Comparison of ENCODE assay signal across 14 cellular contexts in the genomic region with DNA sequence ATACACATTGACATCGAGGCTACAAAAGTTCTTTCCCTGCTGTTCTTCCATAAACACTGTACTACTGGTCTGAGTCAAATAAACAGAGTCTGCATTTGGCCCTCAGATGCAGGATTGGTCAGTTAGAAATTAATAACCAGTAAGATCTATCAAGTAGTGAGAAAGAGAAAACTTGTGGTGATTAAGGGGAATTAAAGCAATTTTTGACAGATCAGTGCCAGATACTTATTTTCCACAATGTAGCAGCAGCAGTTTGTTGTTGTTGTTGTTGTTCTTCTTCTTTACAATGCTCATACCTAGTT.
DNase-seq lines count a peak whose midpoint lies in the region; ATAC-seq and TF ChIP-seq lines count a peak whose summit lies in the region.
"Had no signal": no experiment of that assay in that cellular context is flagged by ENCODE, and none has a peak within 500 bp of the region (broad histone marks: within the 10 kb centered on the region; RNA-seq: fewer than 3 reads in every experiment).

No MANE protein-coding gene starts in this region.

- H3K36me3 ChIP-seq in cardiac muscle cell (no peaks in the 10 kb centered on the region), thymus (ENCODE audit: control insufficient read depth, insufficient read depth) (no peaks in the 10 kb centered on the region)
- H3K36me3 ChIP-seq: upper lobe of left lung had no signal

- intact Hi-C loops in left ventricle myocardium superior (cut with micrococcal nuclease), result no loop called here

- H3K9me3 Mint-ChIP-seq in immature natural killer cell, result no peaks in the 10 kb centered on the region

- CTCF ChIA-PET in RWPE1 (lab: Yijun Ruan, JAX), result no interaction called here

- H3K27me3 Mint-ChIP-seq in immature natural killer cell (ENCODE audit: low read depth in 3 of 3), result no peaks in the 10 kb centered on the region

- 63% methylated on average over 1 of the region's 1 CpG for WGBS in thymus

- peak overlapping the region; percentile 73 to 86 (median 81) for H3K4me3 Mint-ChIP-seq in immature natural killer cell

- no peak for DNase-seq in cardiac muscle cell (ENCODE audit: low read depth in 1 of 2, low spot score in 1 of 2)
- DNase-seq in left ventricle myocardium superior, result no peak
- no peak for DNase-seq in RWPE1 (ENCODE audit: low spot score)
- DNase-seq in immature natural killer cell, result no peak
- DNase-seq in ureter (ENCODE audit: low spot score), result no peak
- DNase-seq: activated CD4-positive, alpha-beta T cell treated with anti-CD3 and anti-CD28 coated beads for 1 hour; midbrain; stimulated activated CD4-positive, alpha-beta T cell treated with anti-CD3 and anti-CD28 coated beads, Interleukin-1b, Interleukin-23, amount 100 ng/mL, for 48 hours had no signal

- H3K4me3 ChIP-seq in cardiac muscle cell (no peak overlapping the region), thymus (ENCODE audit: low read length) (peak overlapping the region; percentile 22)

- ATAC-seq in left ventricle myocardium superior (no peak), HG03520 (IDR thresholded peaks at IDR 0.05; ENCODE audit: unreplicated experiment) (no peak), GM21825 (IDR thresholded peaks at IDR 0.05; ENCODE audit: unreplicated experiment) (no peak)
- ATAC-seq: Panc1 had no signal

- H3K27ac Mint-ChIP-seq in immature natural killer cell, result peak overlapping the region in 5 of 6 donors; percentile 22 to 88 (median 75)

- H3K27me3 ChIP-seq in cardiac muscle cell (no peaks in the 10 kb centered on the region), thymus (ENCODE audit: control insufficient read depth, insufficient read depth) (no peaks in the 10 kb centered on the region)
- H3K27me3 ChIP-seq: foreskin keratinocyte, upper lobe of left lung had no signal

- peaks cover 71 to 96% of the 10 kb centered on the region in 2 donors for H3K4me1 Mint-ChIP-seq in immature natural killer cell

- no peaks in the 10 kb centered on the region for H3K9me3 ChIP-seq in cardiac muscle cell (ENCODE audit: low read depth)
- no peaks in the 10 kb centered on the region for H3K9me3 ChIP-seq in thymus (ENCODE audit: control insufficient read depth)
- H3K9me3 ChIP-seq: upper lobe of left lung had no signal

- peaks cover 10% of the 10 kb centered on the region for H3K4me1 ChIP-seq in cardiac muscle cell (ENCODE audit: low read depth)
- peaks cover 8% of the 10 kb centered on the region for H3K4me1 ChIP-seq in thymus (ENCODE audit: control insufficient read depth, insufficient read depth, low read length)

- peak overlapping the region; percentile 75 for H3K27ac ChIP-seq in cardiac muscle cell
- peak overlapping the region; percentile 72 for H3K27ac ChIP-seq in RWPE1
- H3K27ac ChIP-seq in thymus (ENCODE audit: low read depth), result peak overlapping the region; percentile 60
- H3K27ac ChIP-seq: foreskin keratinocyte had no signal

- POLR2A ChIA-PET in RWPE1 (lab: Yijun Ruan, JAX; ENCODE audit: low non-redundant PET), result no interaction called here

- no peaks in the 10 kb centered on the region for H3K36me3 Mint-ChIP-seq in immature natural killer cell

- TF ChIP-seq CTCF in cardiac muscle cell (IDR thresholded peaks at IDR 0.05; ENCODE audit: low read depth, low read length) (no peak), RWPE1 (conservative IDR thresholded peaks at IDR 0.05; ENCODE audit: low read depth) (no peak)
